8 cellular contexts compared by ENCODE assay signal in the genomic region with DNA sequence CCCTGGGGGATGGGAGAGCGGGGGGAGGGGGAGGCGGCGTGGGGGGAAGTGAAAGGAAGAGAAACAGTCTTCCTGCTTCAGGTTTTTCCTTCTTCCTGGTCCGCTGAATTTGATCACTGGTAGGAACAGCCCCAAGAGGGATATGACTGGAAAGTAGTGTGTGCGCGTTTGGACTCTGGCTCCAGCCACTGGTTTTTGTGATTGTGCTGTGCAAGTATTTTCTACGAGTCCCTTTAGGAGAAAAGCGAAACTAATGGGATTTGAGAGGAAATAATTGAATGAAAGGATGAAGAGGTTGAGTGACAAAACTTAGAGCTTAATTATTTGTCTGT. TPM values are rescaled to one million over a fixed set of nuclear protein-coding genes. Genes with fewer than 3 reads are reported as not detected.
DNase-seq lines count a peak whose midpoint lies in the region; ATAC-seq and TF ChIP-seq lines count a peak whose summit lies in the region.

No MANE protein-coding gene starts in this region.

- POLR2A ChIA-PET in AG04450 (lab: Yijun Ruan, JAX) = interaction anchor here (1.1 to 1.3 kb wide), 2 partner anchors 32 to 93 kb away, joined by 3 read pairs; no protein-coding TSS in a partner anchor

- H3K27ac ChIP-seq in AG04450 (ENCODE audit: low read depth, low read length) = peak overlapping the region; percentile 70

- H3K9me3 ChIP-seq in AG04450 (ENCODE audit: control insufficient read depth, insufficient read depth, low read length) = no peaks in the 10 kb centered on the region

- H3K27ac Mint-ChIP-seq in naive B cell = no peak overlapping the region

- peaks cover 0 to 7% of the 10 kb centered on the region in 2 donors for H3K36me3 Mint-ChIP-seq in naive B cell

- H3K4me3 Mint-ChIP-seq in naive B cell = peak overlapping the region in 6 of 8 donors; percentile 26 to 80 (median 60)

- H3K4me3 ChIP-seq in AG04450 (ENCODE audit: low read depth, low read length) (peak overlapping the region; percentile 82), epithelial cell of proximal tubule (ENCODE audit: low read depth, low read length) (peak overlapping the region; percentile 76)

- H3K27me3 ChIP-seq in AG04450 (ENCODE audit: control insufficient read depth, insufficient read depth, low read length) = no peaks in the 10 kb centered on the region

- peaks cover 17 to 34% (median 27%) of the 10 kb centered on the region in 3 donors for H3K27me3 Mint-ChIP-seq in naive B cell

- ATAC-seq in naive B cell (ENCODE audit: low read depth in 2 of 2) (no peak), HG03442 (IDR thresholded peaks at IDR 0.05; ENCODE audit: unreplicated experiment) (no peak), HG02678 (IDR thresholded peaks at IDR 0.05; ENCODE audit: unreplicated experiment) (no peak)

- DNase-seq in AG04450 (ENCODE audit: low read depth, low spot score) (no peak), NCI-H82 treated with DMSO at 0.1 percent for 48 hours (lab: John Stamatoyannopoulos, UW; ENCODE audit: unreplicated experiment) (peak; percentile 14), epithelial cell of proximal tubule (ENCODE audit: low read depth) (no peak), naive B cell (no peak), AG08395 (ENCODE audit: low spot score) (no peak)
- DNase-seq in effector CD8-positive, alpha-beta T cell (lab: John Stamatoyannopoulos, UW) = no peak

- CTCF ChIA-PET in AG04450 (lab: Charles Lee) = no interaction called here

- peaks cover 0 to 18% (median 2%) of the 10 kb centered on the region in 7 donors for H3K9me3 Mint-ChIP-seq in naive B cell

- TF ChIP-seq CTCF in AG04450 (IDR thresholded peaks at IDR 0.05; ENCODE audit: low read depth, low read length) (no peak), epithelial cell of proximal tubule (conservative IDR thresholded peaks at IDR 0.05; ENCODE audit: low read depth, low read length) (no peak)

- H3K4me1 Mint-ChIP-seq in naive B cell = peaks cover 0 to 9% (median 4%) of the 10 kb centered on the region in 3 donors

RNA-seq across cellular contexts. Expression of a gene that starts 0.8 kb away (rescaled TPM):
- 28.6 and 39.3 TPM in 2 replicates for polyA plus RNA-seq in AG04450 (2011; rRNA removed)
- 28.5 and 28.7 TPM in 2 replicates for polyA minus RNA-seq in AG04450 (2011; rRNA and poly(A)+ RNA removed)
- total RNA-seq in epithelial cell of proximal tubule = 16.0 and 28.1 TPM in 2 replicates
- polyA plus RNA-seq in naive B cell (ENCODE audit: low read depth in 6 of 6) = not detected

Comparison
In these comparisons a context has a peak if more than half of its experiments do, and no peak if none do; other contexts are left out.
1. RNA of a gene that starts 0.8 kb away (polyA plus RNA-seq): 28.6 to 39.3 TPM in AG04450; not detected in naive B cell; every median in the first group is over 10 times any median in the second.